16 cellular contexts compared by ENCODE assay signal in the genomic region with DNA sequence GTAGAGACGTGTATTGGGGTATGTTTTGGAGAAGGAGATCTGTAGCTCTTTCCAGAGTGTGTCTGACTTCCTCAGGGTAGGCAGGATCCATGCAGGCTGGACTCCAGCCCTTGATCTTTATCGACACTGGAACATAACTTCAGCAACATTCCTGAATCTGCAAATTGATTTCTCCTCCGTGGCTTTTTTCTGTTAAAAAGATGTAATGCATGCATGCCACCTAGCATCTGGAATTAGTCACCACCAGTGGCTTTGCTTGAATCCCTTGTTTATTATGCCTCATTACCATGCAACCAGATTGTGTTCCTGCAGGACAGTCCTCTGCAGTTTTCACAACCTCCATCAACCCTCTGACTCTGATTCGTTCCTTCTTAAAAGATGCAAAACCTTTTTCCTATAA.
A peak's percentile ranks its signal among the peaks of the same experiment; 100 is the strongest.
DNase-seq lines count a peak whose midpoint lies in the region; TF ChIP-seq lines count a peak whose summit lies in the region.
"Had no signal": no experiment of that assay in that cellular context is flagged by ENCODE, and none has a peak within 500 bp of the region (broad histone marks: within the 10 kb centered on the region; RNA-seq: fewer than 3 reads in every experiment).

No MANE protein-coding gene starts in this region.

- no peak overlapping the region for H3K27ac Mint-ChIP-seq in mesothelial cell of epicardium
- H3K27ac Mint-ChIP-seq: activated naive CD4-positive, alpha-beta T cell treated with anti-CD3 and anti-CD28 coated beads for 36 hours; stimulated activated naive B cell treated with anti-CD40 and anti-IgM and Interleukin-4, amounts not matched to agents 10 μg/mL and 1 μg/mL and 100 μg/mL, for 72 hours had no signal

- H3K36me3 ChIP-seq in brain microvascular endothelial cell (replicated peaks): no peaks in the 10 kb centered on the region
- H3K36me3 ChIP-seq in WERI-Rb-1: no peaks in the 10 kb centered on the region
- H3K36me3 ChIP-seq: BLaER1 had no signal

- no peaks in the 10 kb centered on the region for H3K27me3 Mint-ChIP-seq in mesothelial cell of epicardium (ENCODE audit: low read depth)

- peak; percentile 15; the same call in 1 of the 2 replicates for TF ChIP-seq CTCF in AG10803 (conservative IDR thresholded peaks at IDR 0.05; ENCODE audit: low read length)
- TF ChIP-seq CTCF in brain microvascular endothelial cell (IDR thresholded peaks at IDR 0.05; ENCODE audit: low read depth, low read length, missing control alignments): no peak
- no peak for TF ChIP-seq CTCF in mesothelial cell of epicardium (IDR thresholded peaks at IDR 0.05; ENCODE audit: unreplicated experiment)
- no peak for TF ChIP-seq CTCF in WERI-Rb-1 (IDR thresholded peaks at IDR 0.05; ENCODE audit: low read depth, low read length)

- H3K9me3 Mint-ChIP-seq in mesothelial cell of epicardium: no peaks in the 10 kb centered on the region
- H3K9me3 Mint-ChIP-seq: activated naive CD4-positive, alpha-beta T cell treated with anti-CD3 and anti-CD28 coated beads for 36 hours; stimulated activated naive B cell treated with anti-CD40 and anti-IgM and Interleukin-4, amounts not matched to agents 10 μg/mL and 1 μg/mL and 100 μg/mL, for 72 hours had no signal

- H3K4me3 Mint-ChIP-seq in mesothelial cell of epicardium: no peak overlapping the region
- H3K4me3 Mint-ChIP-seq: activated naive CD4-positive, alpha-beta T cell treated with anti-CD3 and anti-CD28 coated beads for 36 hours; stimulated activated naive B cell treated with anti-CD40 and anti-IgM and Interleukin-4, amounts not matched to agents 10 μg/mL and 1 μg/mL and 100 μg/mL, for 72 hours had no signal

- no peaks in the 10 kb centered on the region for H3K9me3 ChIP-seq in WERI-Rb-1 (ENCODE audit: severe bottlenecking)
- H3K9me3 ChIP-seq: BLaER1 had no signal

- H3K27me3 ChIP-seq in brain microvascular endothelial cell (replicated peaks) (no peaks in the 10 kb centered on the region), WERI-Rb-1 (ENCODE audit: insufficient read depth, low read depth, severe bottlenecking) (no peaks in the 10 kb centered on the region)
- H3K27me3 ChIP-seq: BLaER1 had no signal

- H3K4me1 Mint-ChIP-seq in mesothelial cell of epicardium: peaks cover 5% of the 10 kb centered on the region

- H3K27ac ChIP-seq in brain microvascular endothelial cell: no peak overlapping the region
- no peak overlapping the region for H3K27ac ChIP-seq in WERI-Rb-1
- H3K27ac ChIP-seq: BLaER1, coronary artery had no signal

- H3K4me3 ChIP-seq in AG10803 (ENCODE audit: low read length) (no peak overlapping the region), brain microvascular endothelial cell (ENCODE audit: low read depth, low read length) (no peak overlapping the region), WERI-Rb-1 (ENCODE audit: low read depth, low read length) (no peak overlapping the region)
- H3K4me3 ChIP-seq: BLaER1, coronary artery had no signal

- in situ Hi-C loops in brain microvascular endothelial cell (cut with HindIII; ENCODE audit: low pct_ligation_motif_present, low sequenced_read_pairs): no loop called here

- peak; percentile 95 for DNase-seq in AG10803 (ENCODE audit: low read depth)
- peak; percentile 61 for DNase-seq in HT1080 (ENCODE audit: low read depth)
- peak; percentile 55 for DNase-seq in brain microvascular endothelial cell
- peak; percentile 51 for DNase-seq in left kidney (ENCODE audit: low read depth, low spot score)
- DNase-seq in retina: no peak
- no peak for DNase-seq in mesothelial cell of epicardium (ENCODE audit: low spot score in 2 of 2, unreplicated experiment in 2 of 2)
- DNase-seq in cortex of kidney (lab: John Stamatoyannopoulos, UW): no peak
- DNase-seq in WERI-Rb-1: no peak
- DNase-seq: activated naive CD4-positive, alpha-beta T cell treated with anti-CD3 and anti-CD28 coated beads for 36 hours; GF-D8; glutamatergic neuron; Kasumi-1; stimulated activated CD4-positive, alpha-beta T cell treated with anti-CD3 and anti-CD28 coated beads, Interleukin-2, amount 100 ng/mL, for 24 hours; stimulated activated naive B cell treated with anti-CD40 and anti-IgM and Interleukin-4, amounts not matched to agents 10 μg/mL and 1 μg/mL and 100 μg/mL, for 72 hours had no signal

- H3K36me3 Mint-ChIP-seq in mesothelial cell of epicardium: no peaks in the 10 kb centered on the region
- H3K36me3 Mint-ChIP-seq: stimulated activated naive B cell treated with anti-CD40 and anti-IgM and Interleukin-4, amounts not matched to agents 10 μg/mL and 1 μg/mL and 100 μg/mL, for 72 hours had no signal

Comparison
In these comparisons a context has a peak if more than half of its experiments do, and no peak if none do; other contexts are left out.
1. DNase-seq: peak in AG10803 (single experiment), HT1080 (single experiment), brain microvascular endothelial cell (single experiment) and left kidney (single experiment); none in retina (single experiment), mesothelial cell of epicardium (0 of 2), cortex of kidney (single experiment) and WERI-Rb-1 (single experiment).